ENCODE assay signal across 7 cellular contexts in the genomic region with DNA sequence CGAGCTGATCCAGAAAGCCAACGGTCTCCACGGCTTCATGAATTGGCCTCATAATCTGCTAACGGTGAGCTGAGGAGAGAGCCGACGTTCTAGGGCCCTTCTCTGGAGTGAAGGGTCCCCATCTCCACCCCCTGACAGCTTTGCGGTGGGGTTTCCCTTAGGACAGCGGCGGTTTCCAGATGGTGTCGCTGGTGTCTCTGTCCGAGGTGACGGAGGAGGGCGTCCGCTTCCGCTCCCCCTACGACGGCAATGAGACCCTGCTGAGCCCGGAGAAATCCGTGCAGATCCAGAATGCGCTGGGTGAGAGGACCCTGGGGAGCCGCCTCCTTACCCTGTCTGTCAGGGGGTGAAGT. TPM values are rescaled to one million over a fixed set of nuclear protein-coding genes. Genes with fewer than 3 reads are reported as not detected.
DNase-seq lines count a peak whose midpoint lies in the region; TF ChIP-seq lines count a peak whose summit lies in the region.

No MANE protein-coding gene starts in this region.

- H3K9me3 ChIP-seq in OCI-LY7 (ENCODE audit: low read length), result no peaks in the 10 kb centered on the region
- no peaks in the 10 kb centered on the region for H3K9me3 ChIP-seq in thymus (ENCODE audit: control insufficient read depth)

- peak overlapping the region; percentile 95 for H3K4me3 ChIP-seq in HFF-Myc (replicated peaks; ENCODE audit: low read depth, low read length)
- H3K4me3 ChIP-seq in OCI-LY7 (ENCODE audit: low read depth, low read length, poor library complexity, severe bottlenecking), result peak overlapping the region; percentile 91
- peak overlapping the region; percentile 68 for H3K4me3 ChIP-seq in lower leg skin (ENCODE audit: low read depth, poor library complexity, severe bottlenecking)
- H3K4me3 ChIP-seq in thymus (ENCODE audit: low read length), result peak overlapping the region; percentile 74

- no peaks in the 10 kb centered on the region for H4K20me1 ChIP-seq in OCI-LY7 (ENCODE audit: insufficient read depth, low read length)

- TF ChIP-seq POLR2A in lower leg skin (IDR thresholded peaks at IDR 0.05), result no peak

- peak overlapping the region; percentile 83; the same call in 1 of the 2 replicates for H2AFZ ChIP-seq in OCI-LY7 (ENCODE audit: low read length)

- H3K4me1 ChIP-seq in OCI-LY7 (ENCODE audit: insufficient read depth, low read length, poor library complexity, severe bottlenecking) (peaks cover 14% of the 10 kb centered on the region), thymus (ENCODE audit: control insufficient read depth, insufficient read depth, low read length) (peaks cover 6% of the 10 kb centered on the region)

- CTCF ChIA-PET in GM10248 (lab: Yijun Ruan, JAX), result interaction anchor here (0.9 to 10.1 kb wide), 23 partner anchors 8 to 285 kb away, joined by 3 to 161 read pairs (median 6); partner anchors contain the start of gene DNM2
- CTCF ChIA-PET in OCI-LY7 (lab: Charles Lee; ENCODE audit: unreplicated experiment), result interaction anchor here (0.6 to 1.2 kb wide), 2 partner anchors 127 to 160 kb away, joined by 3 read pairs; no protein-coding TSS in a partner anchor

- POLR2A ChIA-PET in GM10248 (lab: Yijun Ruan, JAX) (interaction anchor here (0.5 to 1.1 kb wide), 4 partner anchors 15 to 126 kb away, joined by 3 to 5 read pairs (median 4); no protein-coding TSS in a partner anchor), OCI-LY7 (lab: Charles Lee) (interaction anchor here (0.5 to 1.6 kb wide), 8 partner anchors 113 to 276 kb away, joined by 3 to 4 read pairs (median 3); no protein-coding TSS in a partner anchor)

- intact Hi-C loops in OCI-LY7 (cut with micrococcal nuclease; ENCODE audit: unreplicated experiment), result loop anchor here (2.0 kb wide), 1 partner anchor 47 kb away; the partner anchor contains the start of gene ILF3
- intact Hi-C loops in lower leg skin (cut with DNase I; ENCODE audit: low total_unique reads), result no loop called here

- peak; percentile 8 for TF ChIP-seq CTCF in GM10248 (IDR thresholded peaks at IDR 0.05; ENCODE audit: control extremely low read depth, extremely low read depth, low read depth, missing control alignments)
- no peak for TF ChIP-seq CTCF in HFF-Myc (IDR thresholded peaks at IDR 0.05; ENCODE audit: low read depth, low read length, missing control alignments)
- TF ChIP-seq CTCF in OCI-LY7 (conservative IDR thresholded peaks at IDR 0.05; ENCODE audit: low read length), result peak; percentile 55; the same call in 1 of the 2 replicates
- no peak for TF ChIP-seq CTCF in lower leg skin (IDR thresholded peaks at IDR 0.05)

- H3K79me2 ChIP-seq in OCI-LY7 (ENCODE audit: insufficient read depth, low read depth, low read length), result peaks cover 7% of the 10 kb centered on the region; the same call in 1 of the 2 replicates

- no peaks in the 10 kb centered on the region for H3K27me3 ChIP-seq in thymus (ENCODE audit: control insufficient read depth, insufficient read depth)

- H3K27ac ChIP-seq in OCI-LY7 (ENCODE audit: low read depth, low read length, poor library complexity, severe bottlenecking) (peak overlapping the region; percentile 48), caudate nucleus (ENCODE audit: low read depth, low read length) (peak overlapping the region; percentile 69), thymus (ENCODE audit: low read depth) (no peak overlapping the region)

- no TSS peak for BruUV-seq in OCI-LY7 (replicated peaks; lab: Mats Ljungman, UMichigan)

- H3K4me2 ChIP-seq in OCI-LY7 (ENCODE audit: low read length), result peak overlapping the region; percentile 83

- WGBS in lower leg skin, 2 donors, result 4% methylated on average over 9 to 13 of the region's 21 CpGs
- 4% methylated on average over 21 of the region's 21 CpGs for WGBS in thymus

- DNase-seq in GM10248 (ENCODE audit: extremely low spot score), result peak; percentile 63
- no peak for DNase-seq in HFF-Myc (ENCODE audit: extremely low read depth, low read depth)
- DNase-seq in OCI-LY7 (ENCODE audit: low spot score), result peak; percentile 66
- DNase-seq in caudate nucleus (lab: John Stamatoyannopoulos, UW), result peak in 2 of 61 donors; percentile 29 to 46
- DNase-seq in lower leg skin (ENCODE audit: low spot score in 2 of 2), result no peak
- no peak for DNase-seq in A172 (ENCODE audit: low spot score)

- H3K9me2 ChIP-seq in OCI-LY7 (ENCODE audit: insufficient read depth, low read length), result no peaks in the 10 kb centered on the region

- H3K36me3 ChIP-seq in OCI-LY7 (ENCODE audit: insufficient read depth, low read length), result peaks cover 17% of the 10 kb centered on the region
- no peaks in the 10 kb centered on the region for H3K36me3 ChIP-seq in thymus (ENCODE audit: control insufficient read depth, insufficient read depth)

RNA-seq across cellular contexts. Expression of gene QTRT1, which starts 0.7 kb away (rescaled TPM):
- 30.8 and 39.8 TPM in 2 replicates for total RNA-seq in OCI-LY7 (2014; rRNA removed; shearing (Covaris generic))
- total RNA-seq in OCI-LY7 (2022), result 42.5 and 59.7 TPM in 2 replicates
- 10 to 100 TPM; 25.1 to 33.7 (median 31.0) TPM for total RNA-seq in lower leg skin
- 72.1 TPM for polyA plus RNA-seq in thymus
- 43.0 and 48.8 TPM in 2 replicates for total RNA-seq in A172 (2014; rRNA removed; shearing (Covaris generic))

RNA-seq across cellular contexts. Expression of gene DNM2, which starts 15.9 kb away (rescaled TPM):
- 108 and 139 TPM in 2 replicates for total RNA-seq in OCI-LY7 (2014; rRNA removed; shearing (Covaris generic))
- total RNA-seq in OCI-LY7 (2022) (165 and 180 TPM in 2 replicates), lower leg skin (100 to 1,000 TPM; 182 to 245 (median 218) TPM)
- polyA plus RNA-seq in thymus, result 102 TPM
- 51.7 and 56.0 TPM in 2 replicates for total RNA-seq in A172 (2014; rRNA removed; shearing (Covaris generic))

RNA-seq across cellular contexts. Expression of gene ILF3, which starts 47.8 kb away (rescaled TPM):
- 308 and 347 TPM in 2 replicates for total RNA-seq in OCI-LY7 (2014; rRNA removed; shearing (Covaris generic))
- total RNA-seq in OCI-LY7 (2022) (553 and 569 TPM in 2 replicates), lower leg skin (100 to 1,000 TPM in 2 of 4 donors, 10 to 100 TPM in 2; 71.8 to 122 (median 97.3) TPM)
- polyA plus RNA-seq in thymus, result 185 TPM
- total RNA-seq in A172 (2014; rRNA removed; shearing (Covaris generic)), result 171 and 172 TPM in 2 replicates

Comparison
In these comparisons a context has a peak if more than half of its experiments do, and no peak if none do; other contexts are left out.
1. DNase-seq: peak in GM10248 (single experiment) and OCI-LY7 (single experiment); none in HFF-Myc (single experiment), lower leg skin (0 of 2) and A172 (single experiment).
2. CTCF ChIP-seq: peak in GM10248 (single experiment) and OCI-LY7 (single experiment); none in HFF-Myc (single experiment) and lower leg skin (0 of 3).
3. Peak in every context shown above with its lines, with median percentiles within 50 percentile points of each other: H3K4me3 ChIP-seq.